ENCODE assay signal across 30 cellular contexts in the genomic region with DNA sequence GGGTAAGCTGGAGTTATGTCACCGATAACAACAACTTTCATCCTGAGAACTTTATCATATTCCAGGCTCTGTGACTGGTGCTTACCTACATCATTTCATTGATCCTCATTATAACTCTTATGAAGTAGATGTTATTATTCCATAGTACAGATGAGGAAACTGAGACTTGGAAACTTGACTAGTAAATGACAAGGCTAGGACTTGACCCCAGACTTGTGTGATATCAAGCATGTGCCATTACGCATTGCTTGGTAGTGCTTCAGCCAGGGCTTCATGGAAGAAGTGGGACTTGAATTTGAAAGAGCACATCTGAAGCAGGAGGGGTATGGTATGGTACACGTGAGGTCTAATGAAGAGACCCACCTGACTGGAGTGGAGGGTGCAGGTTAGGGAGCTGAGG. TPM values are rescaled to one million over a fixed set of nuclear protein-coding genes. Genes with fewer than 3 reads are reported as not detected.
"Had no signal": no experiment of that assay in that cellular context is flagged by ENCODE, and none has a peak within 500 bp of the region (broad histone marks: within the 10 kb centered on the region; RNA-seq: fewer than 3 reads in every experiment).

No MANE protein-coding gene starts in this region.

- DNase-seq: colonic mucosa; cortex of kidney; dermis blood vessel endothelial cell; dorsolateral prefrontal cortex; effector CD4-positive, alpha-beta T cell; effector CD8-positive, alpha-beta T cell; effector memory CD4-positive, alpha-beta T cell; effector memory CD8-positive, alpha-beta T cell; endodermal cell; erythroblast; esophagus squamous epithelium; foreskin fibroblast; foreskin keratinocyte; foreskin melanocyte; gastrocnemius medialis; glutamatergic neuron; head of caudate nucleus; heart left ventricle; heart right ventricle had no signal

- H3K27ac Mint-ChIP-seq: dendritic cell treated with granulocyte-macrophage colony-stimulating factor and Interleukin-4, amounts not matched to agents 40 ng/mL and 50 ng/mL, for 4 days; endodermal cell had no signal

- H3K9me3 ChIP-seq: colonic mucosa, esophagus muscularis mucosa, esophagus squamous epithelium, gastrocnemius medialis, gastroesophageal sphincter, heart left ventricle, heart right ventricle had no signal

- H3K9me3 Mint-ChIP-seq: dendritic cell treated with granulocyte-macrophage colony-stimulating factor and Interleukin-4, amounts not matched to agents 40 ng/mL and 50 ng/mL, for 4 days; effector memory CD8-positive, alpha-beta T cell; endodermal cell had no signal

- FAIRE-seq: endometrium, endothelial cell of umbilical vein, frontal cortex had no signal

- ATAC-seq: effector memory CD8-positive, alpha-beta T cell; esophagus mucosa; foreskin keratinocyte; gastrocnemius medialis; gastroesophageal sphincter; heart left ventricle; heart right ventricle had no signal

- H3K4me1 ChIP-seq: colonic mucosa, foreskin keratinocyte had no signal

- H3K27ac ChIP-seq: colonic mucosa, coronary artery, dorsolateral prefrontal cortex, epithelial cell of prostate, esophagus muscularis mucosa, esophagus squamous epithelium, foreskin keratinocyte, gastrocnemius medialis, gastroesophageal sphincter, heart left ventricle, heart right ventricle, hepatocyte had no signal

- H3K4me3 Mint-ChIP-seq: dendritic cell treated with granulocyte-macrophage colony-stimulating factor and Interleukin-4, amounts not matched to agents 40 ng/mL and 50 ng/mL, for 4 days; effector memory CD8-positive, alpha-beta T cell; endodermal cell had no signal

- H3K4me3 ChIP-seq: colonic mucosa, coronary artery, dorsolateral prefrontal cortex, esophagus muscularis mucosa, esophagus squamous epithelium, gastrocnemius medialis, gastroesophageal sphincter, heart left ventricle, heart right ventricle, hepatocyte had no signal

- H3K4me1 Mint-ChIP-seq: endodermal cell had no signal

- H3K27me3 ChIP-seq: colonic mucosa, dorsolateral prefrontal cortex, esophagus muscularis mucosa, esophagus squamous epithelium, foreskin keratinocyte, gastrocnemius medialis, gastroesophageal sphincter, heart left ventricle, heart right ventricle, hepatocyte had no signal

- H3K27me3 Mint-ChIP-seq: dendritic cell treated with granulocyte-macrophage colony-stimulating factor and Interleukin-4, amounts not matched to agents 40 ng/mL and 50 ng/mL, for 4 days; effector memory CD8-positive, alpha-beta T cell had no signal

RNA-seq across cellular contexts. Expression of a gene that starts 11.9 kb away (rescaled TPM):
- total RNA-seq: epithelial cell of proximal tubule had no signal

RNA-seq across cellular contexts. Expression of a gene that starts 39.8 kb away (rescaled TPM):
- total RNA-seq: frontal cortex, gastrocnemius medialis had no signal
